Comparison of ENCODE assay signal across 24 cellular contexts in the genomic region with DNA sequence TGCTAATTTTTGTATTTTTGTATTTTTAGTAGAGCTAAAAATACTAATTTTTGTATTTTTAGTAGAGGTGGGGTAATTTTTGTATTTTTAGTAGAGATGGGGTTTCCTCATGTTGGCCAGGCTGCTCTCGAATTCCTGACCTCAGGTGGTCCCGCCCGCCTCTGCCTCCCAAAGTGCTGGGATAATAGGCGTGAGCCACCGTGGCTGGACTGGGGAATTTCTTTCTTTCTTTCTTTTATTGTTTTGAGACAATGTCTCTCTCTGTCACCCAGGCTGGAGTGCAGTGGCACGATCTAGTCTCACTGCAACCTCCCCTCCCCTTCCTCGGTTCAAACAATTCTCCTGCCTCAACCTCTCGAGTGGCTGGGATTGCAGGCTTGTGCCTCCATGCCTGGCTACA.
"Had no signal": no experiment of that assay in that cellular context is flagged by ENCODE, and none has a peak within 500 bp of the region (broad histone marks: within the 10 kb centered on the region; RNA-seq: fewer than 3 reads in every experiment).

No MANE protein-coding gene starts in this region.

- H3K36me3 Mint-ChIP-seq: activated CD4-positive, alpha-beta memory T cell treated with anti-CD3 and anti-CD28 coated beads for 36 hours had no signal

- DNase-seq: activated B cell treated with CpG ODN at 0.5 μM for 24 hours; activated CD4-positive, alpha-beta memory T cell treated with anti-CD3 and anti-CD28 coated beads for 36 hours; activated CD4-positive, alpha-beta T cell treated with anti-CD3 and anti-CD28 coated beads for 48 hours; activated gamma-delta T cell; activated naive CD4-positive, alpha-beta T cell treated with anti-CD3 and anti-CD28 coated beads, Interleukin-2, amount 50 U/mL, for 16 hours; activated naive CD8-positive, alpha-beta T cell treated with anti-CD3 and anti-CD28 coated beads, Interleukin-2, amount 50 U/mL, for 24 hours; activated T-cell treated with anti-CD3 and anti-CD28 coated beads, Interleukin-2, amount 50 U/mL, for 72 hours; effector CD8-positive, alpha-beta T cell; foreskin melanocyte; kidney; lower lobe of right lung; naive thymus-derived CD8-positive, alpha-beta T cell; right cardiac atrium; stimulated activated CD4-positive, alpha-beta T cell treated with anti-CD3 and anti-CD28 coated beads, Interleukin-12 subunit alpha, Interleukin-12 subunit beta, amount 100 ng/mL, for 4 hours; stimulated activated CD4-positive, alpha-beta T cell treated with anti-CD3 and anti-CD28 coated beads, Interleukin-4, amount 100 ng/mL, for 4 hours; substantia nigra; T1000; thyroid gland had no signal

- H3K27ac ChIP-seq: lower lobe of right lung, ovary, thyroid gland had no signal

- H3K27me3 ChIP-seq: ovary, thyroid gland had no signal

- H3K36me3 ChIP-seq: lower lobe of right lung, ovary, thyroid gland had no signal

- H3K4me3 ChIP-seq: lower lobe of right lung, ovary, thyroid gland had no signal

- H3K27ac Mint-ChIP-seq: activated B cell treated with CpG ODN at 0.5 μM for 24 hours; activated CD4-positive, alpha-beta memory T cell treated with anti-CD3 and anti-CD28 coated beads for 36 hours; activated naive CD8-positive, alpha-beta T cell treated with anti-CD3 and anti-CD28 coated beads, Interleukin-2, amount 50 U/mL, for 24 hours; dendritic cell treated with granulocyte-macrophage colony-stimulating factor and Interleukin-4, amounts not matched to agents 40 ng/mL and 50 ng/mL, for 4 days; mesothelial cell of epicardium; stimulated activated naive CD8-positive, alpha-beta T cell treated with anti-CD3 and anti-CD28 coated beads, Interleukin-15, Interleukin-2, amounts not matched to agents 100 ng/mL and 50 ng/mL, for 24 hours; T-helper 1 cell treated with Interleukin-12 subunit alpha and Interleukin-12 subunit beta and Interleukin-4 antibody, amounts not matched to agents 30 μg/mL and 1 μg/mL, for 36 hours had no signal

- ATAC-seq: activated naive CD8-positive, alpha-beta T cell treated with anti-CD3 and anti-CD28 coated beads, Interleukin-2, amount 50 U/mL, for 24 hours; activated T-cell treated with anti-CD3 and anti-CD28 coated beads, Interleukin-2, amount 50 U/mL, for 72 hours; esophagus mucosa; lower lobe of right lung; naive thymus-derived CD8-positive, alpha-beta T cell; right cardiac atrium had no signal

- H3K9me3 ChIP-seq: lower lobe of right lung, ovary, thyroid gland had no signal

- H3K9me3 Mint-ChIP-seq: activated B cell treated with CpG ODN at 0.5 μM for 24 hours; activated CD4-positive, alpha-beta memory T cell treated with anti-CD3 and anti-CD28 coated beads for 36 hours; activated naive CD8-positive, alpha-beta T cell treated with anti-CD3 and anti-CD28 coated beads, Interleukin-2, amount 50 U/mL, for 24 hours; activated T-cell treated with anti-CD3 and anti-CD28 coated beads, Interleukin-2, amount 50 U/mL, for 72 hours; dendritic cell treated with granulocyte-macrophage colony-stimulating factor and Interleukin-4, amounts not matched to agents 40 ng/mL and 50 ng/mL, for 4 days; mesothelial cell of epicardium; naive thymus-derived CD8-positive, alpha-beta T cell; stimulated activated naive CD8-positive, alpha-beta T cell treated with anti-CD3 and anti-CD28 coated beads, Interleukin-15, Interleukin-2, amounts not matched to agents 100 ng/mL and 50 ng/mL, for 24 hours; T-helper 1 cell treated with Interleukin-12 subunit alpha and Interleukin-12 subunit beta and Interleukin-4 antibody, amounts not matched to agents 30 μg/mL and 1 μg/mL, for 36 hours had no signal

- H3K4me3 Mint-ChIP-seq: activated B cell treated with CpG ODN at 0.5 μM for 24 hours; activated CD4-positive, alpha-beta memory T cell treated with anti-CD3 and anti-CD28 coated beads for 36 hours; activated naive CD8-positive, alpha-beta T cell treated with anti-CD3 and anti-CD28 coated beads, Interleukin-2, amount 50 U/mL, for 24 hours; dendritic cell treated with granulocyte-macrophage colony-stimulating factor and Interleukin-4, amounts not matched to agents 40 ng/mL and 50 ng/mL, for 4 days; mesothelial cell of epicardium; naive thymus-derived CD8-positive, alpha-beta T cell; stimulated activated naive CD8-positive, alpha-beta T cell treated with anti-CD3 and anti-CD28 coated beads, Interleukin-15, Interleukin-2, amounts not matched to agents 100 ng/mL and 50 ng/mL, for 24 hours; T-helper 1 cell treated with Interleukin-12 subunit alpha and Interleukin-12 subunit beta and Interleukin-4 antibody, amounts not matched to agents 30 μg/mL and 1 μg/mL, for 36 hours had no signal

- H3K27me3 Mint-ChIP-seq: activated B cell treated with CpG ODN at 0.5 μM for 24 hours; activated CD4-positive, alpha-beta memory T cell treated with anti-CD3 and anti-CD28 coated beads for 36 hours; activated naive CD8-positive, alpha-beta T cell treated with anti-CD3 and anti-CD28 coated beads, Interleukin-2, amount 50 U/mL, for 24 hours; dendritic cell treated with granulocyte-macrophage colony-stimulating factor and Interleukin-4, amounts not matched to agents 40 ng/mL and 50 ng/mL, for 4 days; naive thymus-derived CD8-positive, alpha-beta T cell; stimulated activated naive CD8-positive, alpha-beta T cell treated with anti-CD3 and anti-CD28 coated beads, Interleukin-15, Interleukin-2, amounts not matched to agents 100 ng/mL and 50 ng/mL, for 24 hours had no signal

- H3K4me1 ChIP-seq: lower lobe of right lung had no signal
